8 cellular contexts compared by ENCODE assay signal in genomic region chr20:37693629-37694626, GRCh38. TPM values are rescaled to one million over a fixed set of nuclear protein-coding genes. Genes with fewer than 3 reads are reported as not detected.
DNase-seq lines count a peak whose midpoint lies in the region; ATAC-seq, FAIRE-seq and TF ChIP-seq lines count a peak whose summit lies in the region.

CTNNBL1 (plus strand) TSS chr20:37694030; CDS start chr20:37694123, 93 bp downstream.

- peaks cover 8% of the 10 kb centered on the region for H3K23me2 ChIP-seq in H1 (ENCODE audit: low read depth, low read length)

- peaks cover 11 to 31% of the 10 kb centered on the region in 2 experiments; a peak in 3 of 4 replicates for H3K79me2 ChIP-seq in H1 (ENCODE audit: control insufficient read depth in 1 of 2, insufficient read depth in 2 of 2, low read length in 2 of 2)
- H3K79me2 ChIP-seq in mesendoderm (ENCODE audit: control insufficient read depth, insufficient read depth, low read length) = peaks cover 11% of the 10 kb centered on the region

- H3K27me3 Mint-ChIP-seq in Caco-2 (ENCODE audit: insufficient read depth, unreplicated experiment) = peaks cover 3% of the 10 kb centered on the region

- 4% methylated on average over 46 of the region's 54 CpGs; no CpG with 5 or more reads in 1 of the 2 experiments for WGBS in H1 (ENCODE audit: extremely low coverage in 1 of 2, insufficient coverage in 1 of 2, insufficient read length in 1 of 2, insufficient replicate concordance in 2 of 2, low coverage in 1 of 2, low lambda C conversion rate in 2 of 2, missing lambda C conversion rate in 1 of 2), 2 experiments
- WGBS in mesendoderm (ENCODE audit: extremely low coverage, insufficient coverage, low lambda C conversion rate) = no CpG with 5 or more reads among the region's 54 CpGs

- H3K4me3 Mint-ChIP-seq in Caco-2 (ENCODE audit: unreplicated experiment) = peak within 1 kb of the TSS; percentile 92

- POLR2A ChIA-PET in Caco-2 (lab: Charles Lee) = interaction anchor here (0.5 to 1.2 kb wide), 3 partner anchors 16 to 83 kb away, joined by 3 to 4 read pairs (median 3); no protein-coding TSS in a partner anchor
- POLR2A ChIA-PET in H1 (lab: Charles Lee; ENCODE audit: partially characterized antibody) = interaction anchor here (0.7 to 1.2 kb wide), 4 partner anchors 9 to 141 kb away, joined by 3 to 4 read pairs (median 3); no protein-coding TSS in a partner anchor

- peak within 1 kb of the TSS; percentile 86 for H3K27ac Mint-ChIP-seq in Caco-2 (ENCODE audit: unreplicated experiment)

- H3K9me3 ChIP-seq in Caco-2 (no peaks in the 10 kb centered on the region), H1 (ENCODE audit: insufficient read depth in 2 of 2, low read depth in 1 of 2, low read length in 1 of 2) (no peaks in the 10 kb centered on the region)

- H3K4ac ChIP-seq in H1 (replicated peaks; ENCODE audit: insufficient read length, low read depth, low read length) (no peak within 1 kb of the TSS), mesendoderm (ENCODE audit: low read depth, low read length) (peak within 1 kb of the TSS; percentile 11)

- H4K20me1 ChIP-seq in H1 (replicated peaks in 1 of 2; ENCODE audit: control insufficient read depth in 1 of 2, insufficient read depth in 2 of 2, low read length in 2 of 2) = peaks cover 0 to 4% of the 10 kb centered on the region in 2 experiments

- H3K4me3 ChIP-seq in Caco-2 (ENCODE audit: low read depth, low read length) (peak within 1 kb of the TSS; percentile 53), H1 (ENCODE audit: extremely low read depth in 1 of 4, insufficient read depth in 2 of 4, low read depth in 3 of 4, low read length in 4 of 4) (peak within 1 kb of the TSS; percentile 85 to 93 (median 88)), mesendoderm (ENCODE audit: low read length) (peak within 1 kb of the TSS; percentile 90)

- no peak within 1 kb of the TSS for H2AK5ac ChIP-seq in H1 (ENCODE audit: low read depth, low read length)
- no peak within 1 kb of the TSS for H2AK5ac ChIP-seq in mesendoderm (ENCODE audit: low read length)

- H3K27me3 ChIP-seq in Caco-2 (replicated peaks; ENCODE audit: control insufficient read depth, insufficient read depth, low read length) = no peaks in the 10 kb centered on the region
- no peaks in the 10 kb centered on the region for H3K27me3 ChIP-seq in H1 (replicated peaks in 1 of 4; ENCODE audit: control insufficient read depth in 3 of 4, extremely low read depth in 1 of 4, insufficient read depth in 3 of 4, low read length in 3 of 4)
- H3K27me3 ChIP-seq in mesendoderm (ENCODE audit: insufficient read depth, low read length, poor library complexity) = no peaks in the 10 kb centered on the region

- peak within 1 kb of the TSS; percentile 75 for H4K5ac ChIP-seq in H1 (ENCODE audit: insufficient read length, low read depth, low read length)
- H4K5ac ChIP-seq in mesendoderm (ENCODE audit: low read length) = no peak within 1 kb of the TSS

- peak in 1 of 2 experiments; percentile 51; a peak in 1 of 3 replicates for TF ChIP-seq POLR2A in H1 (IDR thresholded peaks at IDR 0.05; ENCODE audit: control extremely low read depth in 1 of 2, low read depth in 2 of 2, low read length in 2 of 2)

- H4K91ac ChIP-seq in H1 (replicated peaks; ENCODE audit: insufficient read length, low read length) = no peak within 1 kb of the TSS

- H3K4me1 ChIP-seq in Caco-2 (peaks cover 11% of the 10 kb centered on the region), H1 (replicated peaks in 1 of 4; ENCODE audit: control insufficient read depth in 3 of 4, insufficient read depth in 4 of 4, low read length in 3 of 4) (peaks cover 0 to 4% (median 3%) of the 10 kb centered on the region in 4 experiments; a peak in 2 of 7 replicates), mesendoderm (ENCODE audit: control insufficient read depth, low read depth, low read length) (peaks cover 3% of the 10 kb centered on the region)

- H3K27ac ChIP-seq in H1 (ENCODE audit: low read depth, low read length) = no peak within 1 kb of the TSS
- H3K27ac ChIP-seq in mesendoderm (ENCODE audit: low read depth, low read length) = no peak within 1 kb of the TSS

- intact Hi-C loops in Caco-2 (cut with micrococcal nuclease; ENCODE audit: unreplicated experiment) = loop anchor here (1.0 to 2.0 kb wide), 3 partner anchors 17 to 43 kb away; no protein-coding TSS in a partner anchor

- H3K9me3 Mint-ChIP-seq in Caco-2 (ENCODE audit: unreplicated experiment) = no peaks in the 10 kb centered on the region

- H3K9ac ChIP-seq in H1 (replicated peaks in 1 of 4; ENCODE audit: extremely low read depth in 1 of 4, low read depth in 3 of 4, low read length in 3 of 4) (peak within 1 kb of the TSS; percentile 48 to 83 (median 70); a peak in 6 of 7 replicates), mesendoderm (ENCODE audit: low read length) (peak within 1 kb of the TSS; percentile 90)

- H2BK15ac ChIP-seq in H1 (ENCODE audit: low read length) (no peak within 1 kb of the TSS), mesendoderm (replicated peaks; ENCODE audit: low read depth) (no peak within 1 kb of the TSS)

- H3K56ac ChIP-seq in H1 (replicated peaks; ENCODE audit: insufficient read length, low read depth, low read length) (no peak within 1 kb of the TSS), mesendoderm (ENCODE audit: low read length) (peak within 1 kb of the TSS; percentile 96)

- TF ChIP-seq CTCF in Caco-2 (IDR thresholded peaks at IDR 0.05; ENCODE audit: insufficient read depth in 1 of 2, low read depth in 1 of 2, low read length in 1 of 2, severe bottlenecking in 1 of 2, unreplicated experiment in 1 of 2) (no peak), H1 (IDR thresholded peaks at IDR 0.05; ENCODE audit: control extremely low read depth in 1 of 3, insufficient read depth in 1 of 3, low read depth in 1 of 3, low read length in 3 of 3) (no peak)

- TF ChIP-seq RAD21 in H1 (IDR thresholded peaks at IDR 0.05 in 1 of 2, conservative IDR thresholded peaks at IDR 0.05 in 1 of 2; ENCODE audit: low read depth in 2 of 2, low read length in 2 of 2) = no peak

- CTCF ChIA-PET in Caco-2 (lab: Charles Lee) = interaction anchor here (0.6 to 0.7 kb wide), 3 partner anchors 16 to 299 kb away, joined by 3 to 5 read pairs (median 3); no protein-coding TSS in a partner anchor
- CTCF ChIA-PET in H1 (lab: Charles Lee; ENCODE audit: partially characterized antibody) = interaction anchor here (0.7 to 1.2 kb wide), 4 partner anchors 9 to 298 kb away, joined by 3 to 4 read pairs (median 3); no protein-coding TSS in a partner anchor

- H3K4me1 Mint-ChIP-seq in Caco-2 (ENCODE audit: low read depth, unreplicated experiment) = peaks cover 5% of the 10 kb centered on the region

- H3K79me1 ChIP-seq in H1 (ENCODE audit: low read depth, low read length) (peaks cover 12% of the 10 kb centered on the region), mesendoderm (ENCODE audit: low read length) (peaks cover 15% of the 10 kb centered on the region)

- FAIRE-seq in H1 (lab: Jason Lieb, UNC) = no peak

- peak within 1 kb of the TSS; percentile 85 to 88 for H3K4me2 ChIP-seq in H1 (ENCODE audit: insufficient read depth in 1 of 2, low read depth in 2 of 2, low read length in 2 of 2)
- H3K4me2 ChIP-seq in mesendoderm (ENCODE audit: low read length) = peak within 1 kb of the TSS; percentile 67

- no peak within 1 kb of the TSS for H2BK20ac ChIP-seq in H1 (ENCODE audit: low read length)

- ATAC-seq in GM21381 (IDR thresholded peaks at IDR 0.05; ENCODE audit: unreplicated experiment) = peak; percentile 87

- 0 out of 2 replicates have a peak within 1 kb of the TSS, but pooled peaks have one; percentile 44 for H2BK5ac ChIP-seq in H1 (ENCODE audit: low read depth, low read length)
- H2BK5ac ChIP-seq in mesendoderm (ENCODE audit: low read length) = no peak within 1 kb of the TSS

- no peak within 1 kb of the TSS for H3K23ac ChIP-seq in H1 (ENCODE audit: insufficient read length)
- H3K23ac ChIP-seq in mesendoderm (ENCODE audit: low read length) = no peak within 1 kb of the TSS

- no TSS peak for BruUV-seq in Caco-2 (replicated peaks; lab: Mats Ljungman, UMichigan)

- DNase-seq in Caco-2 = peak; percentile 100
- peak in 75 of 76 experiments; percentile 33 to 98 (median 93) for DNase-seq in HUDEP-2 (lab: John Stamatoyannopoulos, UW; ENCODE audit: unreplicated experiment in 76 of 76)
- peak; percentile 93 for DNase-seq in NOMO-1 treated with dmso at 0.1 percent for 144 hours (lab: John Stamatoyannopoulos, UW; ENCODE audit: unreplicated experiment)
- peak; percentile 94 to 95 for DNase-seq in activated CD8-positive, alpha-beta memory T cell treated with anti-CD3 and anti-CD28 coated beads for 4 hours (ENCODE audit: low read depth in 2 of 2)
- peak; percentile 87 to 92 for DNase-seq in H1 (ENCODE audit: low read depth in 1 of 2, low spot score in 2 of 2)
- peak; percentile 99 for DNase-seq in mesendoderm
- DNase-seq in stimulated activated CD8-positive, alpha-beta memory T cell treated with anti-CD3 and anti-CD28 coated beads, Interleukin-12 subunit alpha, Interleukin-12 subunit beta, amount 100 ng/mL, for 4 hours (ENCODE audit: low read depth) = peak; percentile 94

- no peak within 1 kb of the TSS for H2BK120ac ChIP-seq in H1 (replicated peaks; ENCODE audit: low read depth, low read length)
- H2BK120ac ChIP-seq in mesendoderm (ENCODE audit: low read depth, low read length) = no peak within 1 kb of the TSS

- no peak for TF ChIP-seq EP300 in H1 (IDR thresholded peaks at IDR 0.05; ENCODE audit: borderline replicate concordance in 1 of 2, low read depth in 2 of 2, low read length in 2 of 2)

- no peaks in the 10 kb centered on the region for H3K36me3 ChIP-seq in Caco-2 (ENCODE audit: control insufficient read depth, insufficient read depth, low read length)
- no peaks in the 10 kb centered on the region for H3K36me3 ChIP-seq in H1 (ENCODE audit: control insufficient read depth in 2 of 4, insufficient read depth in 4 of 4, low read length in 3 of 4)
- no peaks in the 10 kb centered on the region for H3K36me3 ChIP-seq in mesendoderm (ENCODE audit: control insufficient read depth, insufficient read depth, low read length)

- peak within 1 kb of the TSS; percentile 19 for H3K14ac ChIP-seq in H1 (ENCODE audit: insufficient read length)

- H4K8ac ChIP-seq in H1 (ENCODE audit: extremely low read depth, insufficient read depth, low read length) (peak within 1 kb of the TSS; percentile 93), mesendoderm (ENCODE audit: low read depth, low read length) (no peak within 1 kb of the TSS)

- H3K18ac ChIP-seq in H1 (ENCODE audit: extremely low read depth, low read length) (peak within 1 kb of the TSS; percentile 66; the same call in 1 of the 2 replicates), mesendoderm (ENCODE audit: low read length) (no peak within 1 kb of the TSS)

- no peak within 1 kb of the TSS for H2BK12ac ChIP-seq in H1 (ENCODE audit: low read depth, low read length)

- peaks cover 12% of the 10 kb centered on the region for H3K36me3 Mint-ChIP-seq in Caco-2 (ENCODE audit: insufficient read depth, unreplicated experiment)

- H2AFZ ChIP-seq in H1 (ENCODE audit: low read length) = peak within 1 kb of the TSS; percentile 99

RNA-seq across cellular contexts. Expression of gene CTNNBL1, which starts in this region (rescaled TPM):
- total RNA-seq in Caco-2 (2022) = 203 and 204 TPM in 2 replicates
- total RNA-seq in H1 (2021; fragmentation: NEBNext Ultra II Directional; extraction: Animal tissue kit (Norgen Biotek cat#: 25700)) = 70.4 and 81.6 TPM in 2 replicates
- polyA plus RNA-seq in H1 (2011; rRNA removed) = 14.4 and 19.6 TPM in 2 replicates
- 35.3 TPM for polyA plus RNA-seq in H1 (2011; cell fraction: cytosol; rRNA removed)
- polyA plus RNA-seq in H1 (2011; cell fraction: nucleus; rRNA removed) = 27.1 TPM
- polyA plus RNA-seq in H1 (2012, experiment 1 of 2) = 71.3 to 98.7 TPM (median 82.9 TPM) in 4 replicates
- polyA plus RNA-seq in H1 (2012, experiment 2 of 2) = 30.7 TPM
- polyA plus RNA-seq in H1 (2013, experiment 1 of 2) = 83.0 TPM
- polyA plus RNA-seq in H1 (2013, experiment 2 of 2) = 89.4 TPM
- polyA minus RNA-seq in H1 (2011; rRNA and poly(A)+ RNA removed) = 31.4 and 36.5 TPM in 2 replicates
- 22.6 TPM for polyA minus RNA-seq in H1 (2011; cell fraction: cytosol; rRNA and poly(A)+ RNA removed)
- 20.5 TPM for polyA minus RNA-seq in H1 (2011; cell fraction: nucleus; rRNA and poly(A)+ RNA removed)
- 117 TPM for polyA plus RNA-seq in mesendoderm (2013, experiment 1 of 2)
- polyA plus RNA-seq in mesendoderm (2013, experiment 2 of 2) = 118 TPM
